ENCODE assay signal across 21 cellular contexts in genomic region chr19:15427991-15428471, GRCh38. TPM values are rescaled to one million over a fixed set of nuclear protein-coding genes. Genes with fewer than 3 reads are reported as not detected.
DNase-seq lines count a peak whose midpoint lies in the region; ATAC-seq and TF ChIP-seq lines count a peak whose summit lies in the region.
"Had no signal": no experiment of that assay in that cellular context is flagged by ENCODE, and none has a peak within 500 bp of the region (broad histone marks: within the 10 kb centered on the region; RNA-seq: fewer than 3 reads in every experiment).

No MANE protein-coding gene starts in this region.

- H3K27ac ChIP-seq in thyroid gland: no peak overlapping the region
- H3K27ac ChIP-seq: BLaER1, C4-2B had no signal

- H3K36me3 Mint-ChIP-seq in T-helper 17 cell (ENCODE audit: low read depth): peaks cover 8% of the 10 kb centered on the region
- H3K36me3 Mint-ChIP-seq in endothelial cell (ENCODE audit: low read depth, unreplicated experiment): peaks cover 45% of the 10 kb centered on the region
- peaks cover 18% of the 10 kb centered on the region for H3K36me3 Mint-ChIP-seq in neural crest cell (ENCODE audit: low read depth)

- no peak for ATAC-seq in T-helper 17 cell
- no peak for ATAC-seq in GM18867 (IDR thresholded peaks at IDR 0.05; ENCODE audit: unreplicated experiment)
- ATAC-seq: CD8-positive, alpha-beta T cell; GM23338; HCT116 had no signal

- H3K4me3 ChIP-seq in thyroid gland (replicated peaks in 1 of 3): no peak overlapping the region
- H3K4me3 ChIP-seq: BLaER1, GM23338 had no signal

- H3K27ac Mint-ChIP-seq in T-helper 17 cell (peak overlapping the region; percentile 21), endothelial cell (ENCODE audit: unreplicated experiment) (peak overlapping the region; percentile 82), neural crest cell (ENCODE audit: unreplicated experiment) (no peak overlapping the region)
- H3K27ac Mint-ChIP-seq: B cell; CD8-positive, alpha-beta T cell; GM23338; H9 had no signal

- no peaks in the 10 kb centered on the region for H3K9me3 ChIP-seq in T-helper 17 cell (ENCODE audit: control insufficient read depth, low read length, poor library complexity, severe bottlenecking)
- no peaks in the 10 kb centered on the region for H3K9me3 ChIP-seq in thyroid gland
- H3K9me3 ChIP-seq: Caco-2 had no signal

- no peak for TF ChIP-seq POLR2A in thyroid gland (IDR thresholded peaks at IDR 0.05)

- TF ChIP-seq CTCF in endothelial cell (IDR thresholded peaks at IDR 0.05; ENCODE audit: unreplicated experiment) (no peak), neural crest cell (conservative IDR thresholded peaks at IDR 0.05) (no peak), thyroid gland (IDR thresholded peaks at IDR 0.05) (no peak)

- H3K27me3 ChIP-seq in thyroid gland: no peaks in the 10 kb centered on the region
- H3K27me3 ChIP-seq: BLaER1 had no signal

- H3K4me1 Mint-ChIP-seq in T-helper 17 cell (peaks cover 22% of the 10 kb centered on the region), endothelial cell (ENCODE audit: unreplicated experiment) (peaks cover 26% of the 10 kb centered on the region), neural crest cell (peaks cover 18% of the 10 kb centered on the region)

- peak; percentile 14 for DNase-seq in 8988T
- DNase-seq in T-helper 17 cell: no peak
- DNase-seq in endothelial cell (ENCODE audit: low spot score): no peak
- DNase-seq in neural crest cell (ENCODE audit: low read depth, low spot score): no peak
- DNase-seq in thyroid gland: no peak
- DNase-seq in NCI-H1417 treated with DMSO at 0.1 percent for 48 hours (lab: John Stamatoyannopoulos, UW): no peak
- DNase-seq in ureter (ENCODE audit: low spot score): no peak
- DNase-seq: Caco-2; CD4-positive, CD25-positive, alpha-beta regulatory T cell; CD8-positive, alpha-beta T cell; DMS79; EL; GDM1; H9 had no signal

- peaks cover 10 to 17% of the 10 kb centered on the region in 2 donors for H3K4me1 ChIP-seq in thyroid gland

- 96% methylated on average over 24 to 27 of the region's 35 CpGs for WGBS in thyroid gland, 2 donors

- no peak overlapping the region for H3K4me3 Mint-ChIP-seq in T-helper 17 cell
- no peak overlapping the region for H3K4me3 Mint-ChIP-seq in endothelial cell (ENCODE audit: unreplicated experiment)
- peak overlapping the region; percentile 57 for H3K4me3 Mint-ChIP-seq in neural crest cell
- H3K4me3 Mint-ChIP-seq: B cell; CD8-positive, alpha-beta T cell; GM23338 had no signal

- no peaks in the 10 kb centered on the region for H3K9me3 Mint-ChIP-seq in endothelial cell (ENCODE audit: unreplicated experiment)
- H3K9me3 Mint-ChIP-seq in neural crest cell: no peaks in the 10 kb centered on the region
- H3K9me3 Mint-ChIP-seq: CD8-positive, alpha-beta T cell; GM23338 had no signal

- H3K36me3 ChIP-seq in thyroid gland: peaks cover 40 to 43% of the 10 kb centered on the region in 2 donors

- H3K27me3 Mint-ChIP-seq in T-helper 17 cell (no peaks in the 10 kb centered on the region), endothelial cell (ENCODE audit: unreplicated experiment) (peaks cover 34% of the 10 kb centered on the region), neural crest cell (ENCODE audit: low read depth) (no peaks in the 10 kb centered on the region)
- H3K27me3 Mint-ChIP-seq: B cell had no signal

- intact Hi-C loops in thyroid gland (cut with DNase I): no loop called here

RNA-seq across cellular contexts. Expression of gene AKAP8L, which starts 9.2 kb away (rescaled TPM):
- 100 to 1,000 TPM; 116 to 123 TPM for total RNA-seq in T-helper 17 cell
- total RNA-seq in endothelial cell (ENCODE audit: unreplicated experiment): 160 TPM
- total RNA-seq in neural crest cell: 154 and 163 TPM in 2 replicates
- 100 to 1,000 TPM; 122 to 272 (median 204) TPM for total RNA-seq in thyroid gland
- total RNA-seq in ureter: 133 TPM

RNA-seq across cellular contexts. Expression of gene WIZ, which starts 21.7 kb away (rescaled TPM):
- 10 to 100 TPM; 17.1 to 19.2 TPM for total RNA-seq in T-helper 17 cell
- 79.0 TPM for total RNA-seq in endothelial cell (ENCODE audit: unreplicated experiment)
- 77.1 and 80.2 TPM in 2 replicates for total RNA-seq in neural crest cell
- 10 to 100 TPM; 23.0 to 48.5 (median 29.6) TPM for total RNA-seq in thyroid gland
- total RNA-seq in ureter: 42.3 TPM

RNA-seq across cellular contexts. Expression of gene RASAL3, which starts 36.3 kb away (rescaled TPM):
- total RNA-seq in T-helper 17 cell: 100 to 1,000 TPM; 103 to 121 TPM
- 1.5 TPM for total RNA-seq in endothelial cell (ENCODE audit: unreplicated experiment)
- total RNA-seq in neural crest cell: not detected in 2 replicates
- total RNA-seq in thyroid gland: 1 to 10 TPM; 2.6 to 4.4 (median 3.7) TPM
- total RNA-seq in ureter: 3.9 TPM
- total RNA-seq: Caco-2, H4 had no signal

RNA-seq across cellular contexts. Expression of gene AKAP8, which starts 48.4 kb away (rescaled TPM):
- 10 to 100 TPM; 87.6 to 90.2 TPM for total RNA-seq in T-helper 17 cell
- total RNA-seq in endothelial cell (ENCODE audit: unreplicated experiment): 36.5 TPM
- 41.3 and 43.1 TPM in 2 replicates for total RNA-seq in neural crest cell
- 10 to 100 TPM; 21.8 to 33.2 (median 26.6) TPM for total RNA-seq in thyroid gland
- total RNA-seq in ureter: 69.7 TPM

RNA-seq across cellular contexts. Expression of gene PGLYRP2, which starts 51.3 kb away (rescaled TPM):
- total RNA-seq in T-helper 17 cell: not detected
- not detected for total RNA-seq in endothelial cell (ENCODE audit: unreplicated experiment)
- total RNA-seq in neural crest cell: not detected in 2 replicates
- not detected for total RNA-seq in thyroid gland
- total RNA-seq in ureter: 0.34 TPM
- total RNA-seq: B cell; Caco-2; CD4-positive, CD25-positive, alpha-beta regulatory T cell; CD8-positive, alpha-beta T cell; GM23338; H4; H9 had no signal

Comparison
In these comparisons a context has a peak if more than half of its experiments do, and no peak if none do; other contexts are left out.
1. RNA of gene RASAL3, which starts 36.3 kb away (total RNA-seq): 103 to 121 TPM in T-helper 17 cell; 3.9 TPM in ureter (single experiment), 2.6 to 4.4 TPM in thyroid gland, 1.5 TPM in endothelial cell (single experiment) and not detected in neural crest cell; every median in the first group is over 10 times any median in the second.